Comparison of ENCODE assay signal across 17 cellular contexts in the genomic region with DNA sequence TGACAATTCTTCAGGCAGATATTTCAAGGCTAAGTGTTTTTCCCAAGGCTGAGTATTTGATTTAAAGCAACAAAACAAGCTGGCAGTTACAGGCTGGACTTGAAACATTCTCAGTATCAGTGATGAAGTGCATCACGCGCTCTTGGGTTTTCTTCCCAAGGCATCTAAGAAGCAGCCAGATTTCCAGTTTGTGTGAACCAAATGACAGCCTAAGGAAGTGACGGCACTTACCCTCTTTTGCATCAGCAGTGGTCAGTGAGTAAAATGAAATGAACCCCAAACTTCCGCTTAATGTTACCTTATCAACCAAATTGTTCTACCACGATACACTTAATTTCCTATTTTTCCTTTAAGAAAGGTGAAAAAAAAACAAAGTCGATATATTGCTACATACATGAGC. TPM values are rescaled to one million over a fixed set of nuclear protein-coding genes. Genes with fewer than 3 reads are reported as not detected.
"Had no signal": no experiment of that assay in that cellular context is flagged by ENCODE, and none has a peak within 500 bp of the region (broad histone marks: within the 10 kb centered on the region; RNA-seq: fewer than 3 reads in every experiment).

No MANE protein-coding gene starts in this region.

- H3K27me3 ChIP-seq: body of pancreas, sigmoid colon had no signal

- H3K9me3 ChIP-seq: body of pancreas, mucosa of descending colon, sigmoid colon, thoracic aorta had no signal

- H3K36me3 ChIP-seq: sigmoid colon, thoracic aorta had no signal

- H3K4me1 ChIP-seq: body of pancreas, sigmoid colon had no signal

- ATAC-seq: activated CD4-positive, CD25-positive, alpha-beta regulatory T cell treated with anti-CD3 and anti-CD28 coated beads, Interleukin-2, amount 50 U/mL, for 24 hours; body of pancreas; left colon; mucosa of descending colon had no signal

- H3K4me3 Mint-ChIP-seq: activated naive CD4-positive, alpha-beta T cell treated with anti-CD3 and anti-CD28 coated beads, Interleukin-2, amount 10 ng/mL, durations not matched to agents 7 days and 5 days; central memory CD8-positive, alpha-beta T cell had no signal

- H3K4me1 Mint-ChIP-seq: central memory CD8-positive, alpha-beta T cell had no signal

- H3K27ac Mint-ChIP-seq: activated naive CD4-positive, alpha-beta T cell treated with anti-CD3 and anti-CD28 coated beads, Interleukin-2, amount 10 ng/mL, durations not matched to agents 7 days and 5 days had no signal

- DNase-seq: activated CD4-positive, alpha-beta T cell treated with anti-CD3 and anti-CD28 coated beads, Interleukin-2, amount 50 U/mL, for 48 hours; activated CD8-positive, alpha-beta memory T cell treated with anti-CD3 and anti-CD28 coated beads, Interleukin-2, amount 50 U/mL, for 4 hours; activated naive CD4-positive, alpha-beta T cell treated with anti-CD3 and anti-CD28 coated beads, Interleukin-2, amount 10 ng/mL, durations not matched to agents 7 days and 5 days; amniotic stem cell; body of pancreas; cortex of kidney; effector CD8-positive, alpha-beta T cell; left colon; sigmoid colon; stimulated activated naive CD4-positive, alpha-beta T cell treated with Interleukin-2 at 50 U/mL for 16 hours; T-helper 2 cell had no signal

- H3K9me3 Mint-ChIP-seq: activated naive CD4-positive, alpha-beta T cell treated with anti-CD3 and anti-CD28 coated beads, Interleukin-2, amount 10 ng/mL, durations not matched to agents 7 days and 5 days; central memory CD8-positive, alpha-beta T cell had no signal

- H3K27ac ChIP-seq: body of pancreas, epithelial cell of prostate, sigmoid colon, thoracic aorta had no signal

- H3K4me3 ChIP-seq: body of pancreas, lung, mucosa of descending colon, sigmoid colon, thoracic aorta had no signal

- H3K36me3 Mint-ChIP-seq: activated naive CD4-positive, alpha-beta T cell treated with anti-CD3 and anti-CD28 coated beads, Interleukin-2, amount 10 ng/mL, durations not matched to agents 7 days and 5 days had no signal

- H3K27me3 Mint-ChIP-seq: central memory CD8-positive, alpha-beta T cell had no signal

RNA-seq across cellular contexts. Expression of a gene that starts 15.8 kb away (rescaled TPM):
- total RNA-seq: body of pancreas had no signal
